In genomic region chr5:68547049-68547448, GRCh38 we compare ENCODE assay signal across 20 cellular contexts.
DNase-seq lines count a peak whose midpoint lies in the region; ATAC-seq and TF ChIP-seq lines count a peak whose summit lies in the region.
"Had no signal": no experiment of that assay in that cellular context is flagged by ENCODE, and none has a peak within 500 bp of the region (broad histone marks: within the 10 kb centered on the region; RNA-seq: fewer than 3 reads in every experiment).

No MANE protein-coding gene starts in this region.

- no TSS peak for BruUV-seq in PC-9 (replicated peaks; lab: Mats Ljungman, UMichigan)

- TF ChIP-seq CTCF in BE2C (IDR thresholded peaks at IDR 0.05; ENCODE audit: low read depth, low read length), result no peak
- TF ChIP-seq CTCF in mesothelial cell of epicardium (IDR thresholded peaks at IDR 0.05; ENCODE audit: unreplicated experiment), result no peak
- TF ChIP-seq CTCF in PC-9 (conservative IDR thresholded peaks at IDR 0.05), result no peak

- H3K4me1 Mint-ChIP-seq in mesothelial cell of epicardium, result peaks cover 39% of the 10 kb centered on the region
- peaks cover 0 to 13% (median 8%) of the 10 kb centered on the region in 4 donors for H3K4me1 Mint-ChIP-seq in naive thymus-derived CD8-positive, alpha-beta T cell

- H4K20me1 ChIP-seq in PC-9 (ENCODE audit: insufficient read depth), result no peaks in the 10 kb centered on the region

- no peak for ATAC-seq in naive thymus-derived CD8-positive, alpha-beta T cell
- ATAC-seq: A549, GM23338, HCT116 had no signal

- H3K79me2 ChIP-seq in PC-9 (ENCODE audit: low read depth), result no peaks in the 10 kb centered on the region

- no peak overlapping the region for H3K4me3 ChIP-seq in BE2C (ENCODE audit: low read depth, low read length)
- no peak overlapping the region for H3K4me3 ChIP-seq in PC-9
- H3K4me3 ChIP-seq: A549, GM23338 had no signal

- H3K27ac ChIP-seq in PC-9, result no peak overlapping the region

- no peaks in the 10 kb centered on the region for H3K9me2 ChIP-seq in PC-9 (ENCODE audit: insufficient read depth)

- no peak overlapping the region for H3K4me3 Mint-ChIP-seq in mesothelial cell of epicardium
- no peak overlapping the region for H3K4me3 Mint-ChIP-seq in naive thymus-derived CD8-positive, alpha-beta T cell
- H3K4me3 Mint-ChIP-seq: CD4-positive, alpha-beta memory T cell; GM23338; H9 had no signal

- DNase-seq in BE2C (peak; percentile 26), SK-N-DZ (ENCODE audit: low spot score) (peak; percentile 69), mesothelial cell of epicardium (ENCODE audit: low spot score in 2 of 2, unreplicated experiment in 2 of 2) (no peak), retina (peak; percentile 56), PC-9 (no peak), DMS53 treated with DMSO at 0.1 percent for 48 hours (lab: John Stamatoyannopoulos, UW; ENCODE audit: unreplicated experiment) (no peak)
- DNase-seq in naive thymus-derived CD8-positive, alpha-beta T cell, result no peak
- DNase-seq: 8988T; ACHN; AML-193; C1 segment of cervical spinal cord; Calu3; CD4-positive, alpha-beta memory T cell; COR-L47; DMS53; DND-41; H9 had no signal

- H3K9me3 ChIP-seq in BE2C (no peaks in the 10 kb centered on the region), PC-9 (ENCODE audit: insufficient read depth, low read depth) (no peaks in the 10 kb centered on the region)
- H3K9me3 ChIP-seq: A549 had no signal

- CTCF ChIA-PET in PC-9 (lab: Charles Lee), result no interaction called here

- no peaks in the 10 kb centered on the region for H3K36me3 Mint-ChIP-seq in mesothelial cell of epicardium
- H3K36me3 Mint-ChIP-seq in naive thymus-derived CD8-positive, alpha-beta T cell, result no peaks in the 10 kb centered on the region
- H3K36me3 Mint-ChIP-seq: CD4-positive, alpha-beta memory T cell had no signal

- H3K27me3 ChIP-seq in BE2C, result no peaks in the 10 kb centered on the region
- H3K27me3 ChIP-seq in PC-9 (ENCODE audit: insufficient read depth, low read depth), result no peaks in the 10 kb centered on the region

- peaks cover 45% of the 10 kb centered on the region for H3K4me1 ChIP-seq in BE2C
- peaks cover 29% of the 10 kb centered on the region for H3K4me1 ChIP-seq in PC-9 (replicated peaks; ENCODE audit: insufficient read depth)

- intact Hi-C loops in PC-9 (cut with micrococcal nuclease; ENCODE audit: unreplicated experiment), result loop anchor here (10.0 kb wide), 1 partner anchor 138 kb away; no protein-coding TSS in a partner anchor

- no peaks in the 10 kb centered on the region for H3K9me3 Mint-ChIP-seq in mesothelial cell of epicardium
- H3K9me3 Mint-ChIP-seq in naive thymus-derived CD8-positive, alpha-beta T cell, result no peaks in the 10 kb centered on the region
- H3K9me3 Mint-ChIP-seq: CD4-positive, alpha-beta memory T cell; GM23338; H9 had no signal

- H2AFZ ChIP-seq in PC-9, result no peak overlapping the region

- H3K36me3 ChIP-seq in BE2C, result no peaks in the 10 kb centered on the region
- H3K36me3 ChIP-seq in PC-9 (ENCODE audit: low read depth), result no peaks in the 10 kb centered on the region

- POLR2A ChIA-PET in PC-9 (lab: Charles Lee; ENCODE audit: unreplicated experiment), result no interaction called here
- POLR2A ChIA-PET in naive thymus-derived CD8-positive, alpha-beta T cell (lab: Charles Lee), result no interaction called here

- no peak overlapping the region for H3K4me2 ChIP-seq in PC-9
- H3K4me2 ChIP-seq: GM23338 had no signal

- H3K27ac Mint-ChIP-seq in mesothelial cell of epicardium, result peak overlapping the region; percentile 63
- H3K27ac Mint-ChIP-seq in naive thymus-derived CD8-positive, alpha-beta T cell, result no peak overlapping the region
- H3K27ac Mint-ChIP-seq: CD4-positive, alpha-beta memory T cell; GM23338; H9 had no signal

- H3F3A ChIP-seq in PC-9 (ENCODE audit: insufficient read depth, low read depth), result peaks cover 15% of the 10 kb centered on the region; the same call in 1 of the 2 replicates

- H3K27me3 Mint-ChIP-seq in mesothelial cell of epicardium (ENCODE audit: low read depth), result no peaks in the 10 kb centered on the region
- H3K27me3 Mint-ChIP-seq in naive thymus-derived CD8-positive, alpha-beta T cell, result no peaks in the 10 kb centered on the region
- H3K27me3 Mint-ChIP-seq: CD4-positive, alpha-beta memory T cell had no signal

Comparison
In these comparisons a context has a peak if more than half of its experiments do, and no peak if none do; other contexts are left out.
1. DNase-seq: peak in BE2C (single experiment), SK-N-DZ (single experiment) and retina (single experiment); none in mesothelial cell of epicardium (0 of 2), PC-9 (0 of 2), naive thymus-derived CD8-positive, alpha-beta T cell (0 of 10) and DMS53 treated with DMSO at 0.1 percent for 48 hours (single experiment).